28 cellular contexts compared by ENCODE assay signal in genomic region chr10:7901261-7901660, GRCh38.
"Had no signal": no experiment of that assay in that cellular context is flagged by ENCODE, and none has a peak within 500 bp of the region (broad histone marks: within the 10 kb centered on the region; RNA-seq: fewer than 3 reads in every experiment).

No MANE protein-coding gene starts in this region.

- ATAC-seq: activated CD8-positive, alpha-beta memory T cell treated with anti-CD3 and anti-CD28 coated beads, Interleukin-2, amount 10 ng/mL, durations not matched to agents 7 days and 5 days; activated CD8-positive, alpha-beta T cell treated with anti-CD3 and anti-CD28 coated beads, Interleukin-2, amount 10 ng/mL, durations not matched to agents 7 days and 5 days; activated naive CD8-positive, alpha-beta T cell treated with anti-CD3 and anti-CD28 coated beads, Interleukin-2, amount 50 U/mL, for 24 hours had no signal

- H3K36me3 ChIP-seq: cardiac muscle cell had no signal

- H3K4me1 ChIP-seq: ascending aorta had no signal

- H3K4me3 ChIP-seq: ascending aorta, cardiac muscle cell had no signal

- H3K9me3 ChIP-seq: ascending aorta had no signal

- H3K27ac ChIP-seq: ascending aorta, cardiac muscle cell, VCaP had no signal

- DNase-seq: activated B cell treated with CpG ODN at 0.5 μM for 24 hours; activated CD4-positive, alpha-beta memory T cell treated with anti-CD3 and anti-CD28 coated beads, Interleukin-2, amount 10 ng/mL, durations not matched to agents 7 days and 5 days; activated CD4-positive, alpha-beta T cell treated with anti-CD3 and anti-CD28 coated beads for 48 hours; activated CD4-positive, alpha-beta T cell treated with anti-CD3 and anti-CD28 coated beads, Interleukin-2, amount 10 ng/mL, durations not matched to agents 7 days and 5 days; activated CD4-positive, alpha-beta T cell treated with anti-CD3 and anti-CD28 coated beads, Interleukin-2, amount 50 U/mL, for 48 hours; activated CD4-positive, CD25-positive, alpha-beta regulatory T cell treated with anti-CD3 and anti-CD28 coated beads, Interleukin-2, amount 50 U/mL, for 72 hours; activated CD8-positive, alpha-beta memory T cell treated with anti-CD3 and anti-CD28 coated beads for 24 hours; activated CD8-positive, alpha-beta memory T cell treated with anti-CD3 and anti-CD28 coated beads, Interleukin-2, amount 10 ng/mL, durations not matched to agents 7 days and 5 days; activated CD8-positive, alpha-beta memory T cell treated with anti-CD3 and anti-CD28 coated beads, Interleukin-2, amount 50 U/mL, for 48 hours; activated CD8-positive, alpha-beta T cell treated with anti-CD3 and anti-CD28 coated beads, Interleukin-2, amount 10 ng/mL, durations not matched to agents 7 days and 5 days; activated effector memory CD4-positive, alpha-beta T cell treated with Interleukin-2 at 50 U/mL for 16 hours; activated gamma-delta T cell; activated naive CD4-positive, alpha-beta T cell treated with anti-CD3 and anti-CD28 coated beads, Interleukin-2, amount 10 ng/mL, durations not matched to agents 7 days and 5 days; activated naive CD4-positive, alpha-beta T cell treated with Interleukin-2 at 50 U/mL for 16 hours; activated naive CD8-positive, alpha-beta T cell treated with anti-CD3 and anti-CD28 coated beads, Interleukin-2, amount 10 ng/mL, durations not matched to agents 7 days and 5 days; activated naive CD8-positive, alpha-beta T cell treated with anti-CD3 and anti-CD28 coated beads, Interleukin-2, amount 50 U/mL, for 24 hours; activated T-cell treated with anti-CD3 and anti-CD28 coated beads, Interleukin-2, amount 50 U/mL, for 24 hours; activated T-cell treated with anti-CD3 and anti-CD28 coated beads, Interleukin-2, amount 50 U/mL, for 48 hours; amygdala; anterior cingulate cortex; caudate nucleus; cerebellar nuclear complex; T-helper 1 cell; T-helper 2 cell; T-helper 9 cell had no signal
